2 cellular contexts compared by ENCODE assay signal in genomic region chr2:230071421-230071820, GRCh38.
TF ChIP-seq lines count a peak whose summit lies in the region.

No MANE protein-coding gene starts in this region.

TF ChIP-seq in liver, 16 proteins besides CTCF, POLR2A, EP300 and RAD21 (continued from another document):
- TF ChIP-seq MAX (IDR thresholded peaks at IDR 0.05) (no peak), TAF1 (conservative IDR thresholded peaks at IDR 0.05) (no peak), FOXA1 (IDR thresholded peaks at IDR 0.05) (no peak), HNF4G (IDR thresholded peaks at IDR 0.05) (peak; percentile 22), HNF4A (conservative IDR thresholded peaks at IDR 0.05) (peak; percentile 72 to 79)

TF ChIP-seq in HepG2, 621 proteins besides CTCF, POLR2A, EP300 and RAD21 (continued from another document):
- TF ChIP-seq TP53 (CRISPR knock-in tag; conservative IDR thresholded peaks at IDR 0.05) (no peak), ZNF350 (CRISPR knock-in tag; IDR thresholded peaks at IDR 0.05; ENCODE audit: borderline replicate concordance, low read depth) (no peak), SRSF9 (IDR thresholded peaks at IDR 0.05; ENCODE audit: borderline replicate concordance, insufficient read depth, low read depth, low read length, poor library complexity, severe bottlenecking) (no peak), HNF1A (IDR thresholded peaks at IDR 0.05; ENCODE audit: low read depth) (no peak), HNF1A (CRISPR knock-in tag; IDR thresholded peaks at IDR 0.05; ENCODE audit: borderline replicate concordance) (no peak), ZNF317 (CRISPR knock-in tag; IDR thresholded peaks at IDR 0.05) (no peak), REPIN1 (CRISPR knock-in tag; IDR thresholded peaks at IDR 0.05; ENCODE audit: borderline replicate concordance, low read depth) (no peak), ZSCAN20 (CRISPR knock-in tag; IDR thresholded peaks at IDR 0.05; ENCODE audit: borderline replicate concordance) (no peak), JARID2 (CRISPR knock-in tag; IDR thresholded peaks at IDR 0.05; ENCODE audit: insufficient replicate concordance) (no peak), THRA (CRISPR knock-in tag; IDR thresholded peaks at IDR 0.05; ENCODE audit: borderline replicate concordance) (no peak), HOXD1 (CRISPR knock-in tag; IDR thresholded peaks at IDR 0.05) (no peak), CBX5 (CRISPR knock-in tag; IDR thresholded peaks at IDR 0.05; ENCODE audit: borderline replicate concordance) (no peak), TCF7L2 (IDR thresholded peaks at IDR 0.05; ENCODE audit: low read depth, low read length) (no peak), ZNF564 (CRISPR knock-in tag; IDR thresholded peaks at IDR 0.05) (no peak), IKZF5 (CRISPR knock-in tag; IDR thresholded peaks at IDR 0.05) (no peak), DPF2 (CRISPR knock-in tag; IDR thresholded peaks at IDR 0.05; ENCODE audit: borderline replicate concordance, low read depth) (no peak)
